In the genomic region with DNA sequence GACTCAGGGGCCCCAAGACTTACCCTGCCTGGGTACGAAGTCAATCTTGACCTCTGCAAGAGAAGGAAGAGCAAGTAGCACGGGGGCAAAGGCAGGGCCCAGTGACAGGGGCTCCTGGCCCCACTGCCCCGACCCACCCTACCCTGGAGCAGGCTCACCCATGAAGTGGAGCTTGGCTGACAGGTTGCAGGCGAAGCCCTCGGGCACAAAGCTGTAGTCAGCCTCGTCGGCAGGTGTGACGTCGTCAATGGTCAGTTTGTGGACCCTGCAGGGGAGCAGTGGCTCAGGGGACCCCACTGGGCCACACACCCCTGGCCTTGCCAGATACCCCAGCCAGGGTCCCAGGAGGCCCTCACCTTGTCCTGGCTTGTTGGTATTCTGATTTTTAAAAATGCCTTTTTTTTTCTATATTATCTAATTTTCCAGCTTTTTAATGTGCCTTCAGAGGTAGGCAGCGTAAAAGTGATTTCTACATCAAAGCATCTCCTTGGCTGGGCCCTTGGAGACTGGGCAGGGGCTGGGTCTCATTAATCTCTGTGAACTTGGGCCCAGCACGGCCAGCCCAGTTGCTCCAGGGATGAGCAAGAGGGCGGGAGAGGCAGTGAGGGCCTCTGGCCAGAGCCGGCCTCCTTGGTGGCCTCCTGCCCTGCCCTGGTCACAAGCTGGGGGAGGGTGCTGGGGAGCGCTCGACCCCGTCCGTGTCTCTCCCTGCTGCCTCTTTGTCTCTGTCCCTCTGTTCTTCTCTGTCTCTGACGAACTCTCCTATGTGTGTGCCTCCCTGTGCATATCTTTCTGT, we compare ENCODE assay signal across 1 cellular context.
TF ChIP-seq lines count a peak whose summit lies in the region.

No MANE protein-coding gene starts in this region.

TF ChIP-seq in SK-N-SH treated with all-trans-retinoic acid at 6 μM for 48 hours, 23 proteins besides CTCF, POLR2A, EP300 and RAD21 (continued from another document):
- no peak for TF ChIP-seq PATZ1 (CRISPR knock-in tag; IDR thresholded peaks at IDR 0.05; ENCODE audit: borderline replicate concordance)
- no peak for TF ChIP-seq TOX (CRISPR knock-in tag; IDR thresholded peaks at IDR 0.05; ENCODE audit: borderline replicate concordance)
- TF ChIP-seq ZC3H10 (CRISPR knock-in tag; IDR thresholded peaks at IDR 0.05), result no peak
- no peak for TF ChIP-seq CSDC2 (CRISPR knock-in tag; IDR thresholded peaks at IDR 0.05)
- no peak for TF ChIP-seq BACH2 (CRISPR knock-in tag; IDR thresholded peaks at IDR 0.05; ENCODE audit: borderline replicate concordance)
- no peak for TF ChIP-seq ESRRG (CRISPR knock-in tag; IDR thresholded peaks at IDR 0.05)
- TF ChIP-seq PPARA (CRISPR knock-in tag; IDR thresholded peaks at IDR 0.05; ENCODE audit: borderline replicate concordance), result no peak
TF ChIP-seq in SK-N-SH treated with all-trans-retinoic acid at 6 μM for 48 hours: peak in this region for 0.
